In genomic region chr3:151511433-151511832, GRCh38 we compare ENCODE assay signal across 3 cellular contexts. TPM values are rescaled to one million over a fixed set of nuclear protein-coding genes. Genes with fewer than 3 reads are reported as not detected.
"Had no signal": no experiment of that assay in that cellular context is flagged by ENCODE, and none has a peak within 500 bp of the region (broad histone marks: within the 10 kb centered on the region; RNA-seq: fewer than 3 reads in every experiment).

No MANE protein-coding gene starts in this region.

RNA-seq across cellular contexts. Expression of gene IGSF10, which starts 50.6 kb away (rescaled TPM):
- total RNA-seq: dermis microvascular lymphatic vessel endothelial cell, endothelial cell of umbilical vein, foreskin keratinocyte had no signal
- polyA plus RNA-seq: foreskin keratinocyte had no signal
